In genomic region chr19:54470276-54470887, GRCh38 we compare ENCODE assay signal across 9 cellular contexts. TPM values are rescaled to one million over a fixed set of nuclear protein-coding genes. Genes with fewer than 3 reads are reported as not detected.
DNase-seq lines count a peak whose midpoint lies in the region; ATAC-seq, FAIRE-seq and TF ChIP-seq lines count a peak whose summit lies in the region.
"Had no signal": no experiment of that assay in that cellular context is flagged by ENCODE, and none has a peak within 500 bp of the region (broad histone marks: within the 10 kb centered on the region; RNA-seq: fewer than 3 reads in every experiment).

No MANE protein-coding gene starts in this region.

- peak overlapping the region; percentile 86 for H3K27ac ChIP-seq in C4-2B
- peak overlapping the region; percentile 67 for H3K27ac ChIP-seq in RWPE1
- H3K27ac ChIP-seq in gastroesophageal sphincter, result peak overlapping the region in 3 of 4 donors; percentile 78 to 86 (median 81)
- peak overlapping the region; percentile 61 for H3K27ac ChIP-seq in rectal smooth muscle tissue (ENCODE audit: low read depth, low read length)

- no peak for TF ChIP-seq EP300 in gastroesophageal sphincter (IDR thresholded peaks at IDR 0.05)

- WGBS in gastroesophageal sphincter (ENCODE audit: low coverage in 1 of 2), 2 donors, result 72 to 75% methylated on average over 8 to 10 of the region's 10 CpGs

- ATAC-seq in gastroesophageal sphincter, result no peak

- H3K4me1 ChIP-seq in gastroesophageal sphincter (peaks cover 0 to 42% (median 6%) of the 10 kb centered on the region in 3 donors), rectal smooth muscle tissue (ENCODE audit: control insufficient read depth, insufficient read depth, low read length) (no peaks in the 10 kb centered on the region)

- FAIRE-seq in RCC 7860 (lab: Jason Lieb, UNC), result no peak

- no peak for TF ChIP-seq CTCF in C4-2B (conservative IDR thresholded peaks at IDR 0.05)
- TF ChIP-seq CTCF in RWPE1 (conservative IDR thresholded peaks at IDR 0.05; ENCODE audit: low read depth), result no peak
- TF ChIP-seq CTCF in gastroesophageal sphincter (IDR thresholded peaks at IDR 0.05), result no peak

- no peak for TF ChIP-seq POLR2A in gastroesophageal sphincter (IDR thresholded peaks at IDR 0.05)

- H3K36me3 ChIP-seq in gastroesophageal sphincter (no peaks in the 10 kb centered on the region), rectal smooth muscle tissue (ENCODE audit: control insufficient read depth, insufficient read depth, low read length) (peaks cover 1% of the 10 kb centered on the region)

- H3K4me3 ChIP-seq in gastroesophageal sphincter (no peak overlapping the region), rectal smooth muscle tissue (ENCODE audit: low read length) (peak overlapping the region; percentile 61)

- H3K27me3 ChIP-seq in gastroesophageal sphincter (peaks cover 52% of the 10 kb centered on the region), rectal smooth muscle tissue (ENCODE audit: control insufficient read depth, insufficient read depth, low read length) (no peaks in the 10 kb centered on the region)

- H3K9ac ChIP-seq in rectal smooth muscle tissue (ENCODE audit: low read length), result peak overlapping the region; percentile 68

- no peaks in the 10 kb centered on the region for H3K9me3 ChIP-seq in gastroesophageal sphincter

- CTCF ChIA-PET in RWPE1 (lab: Yijun Ruan, JAX), result no interaction called here

- POLR2A ChIA-PET in RWPE1 (lab: Yijun Ruan, JAX; ENCODE audit: low non-redundant PET), result no interaction called here

- DNase-seq in RWPE1 (ENCODE audit: low spot score) (no peak), NCI-H2196 treated with DMSO at 0.1 percent for 48 hours (lab: John Stamatoyannopoulos, UW; ENCODE audit: unreplicated experiment) (no peak), RCC 7860 (ENCODE audit: low spot score) (no peak), SHP77 treated with DMSO at 0.1 percent for 48 hours (lab: John Stamatoyannopoulos, UW) (no peak)
- no peak for DNase-seq in activated CD4-positive, alpha-beta T cell treated with anti-CD3 and anti-CD28 coated beads, Interleukin-2, amount 50 U/mL, for 4 hours

RNA-seq across cellular contexts. Expression of gene CDC42EP5, which starts 2.7 kb away (rescaled TPM):
- total RNA-seq in gastroesophageal sphincter, result 10 to 100 TPM in 3 of 4 donors, 1 to 10 TPM in 1; 4.2 to 24.1 (median 12.8) TPM

RNA-seq across cellular contexts. Expression of gene LENG9, which starts 6.8 kb away (rescaled TPM):
- 1 to 10 TPM; 2.6 to 9.1 (median 4.5) TPM for total RNA-seq in gastroesophageal sphincter

RNA-seq across cellular contexts. Expression of gene LENG8, which starts 21.4 kb away (rescaled TPM):
- total RNA-seq in gastroesophageal sphincter, result 100 to 1,000 TPM in 2 of 4 donors, 10 to 100 TPM in 2; 25.4 to 215 (median 80.9) TPM

RNA-seq across cellular contexts. Expression of gene LAIR2, which starts 32.2 kb away (rescaled TPM):
- not detected for total RNA-seq in gastroesophageal sphincter
- total RNA-seq: pulmonary artery endothelial cell had no signal

RNA-seq across cellular contexts. Expression of gene TTYH1, which starts 55.1 kb away (rescaled TPM):
- 10 to 100 TPM in 1 of 4 donors, 1 to 10 TPM in 3; 1.2 to 19.8 (median 5.5) TPM for total RNA-seq in gastroesophageal sphincter
- total RNA-seq: pulmonary artery endothelial cell had no signal
